17 cellular contexts compared by ENCODE assay signal in genomic region chr7:126411821-126412383, GRCh38.
DNase-seq lines count a peak whose midpoint lies in the region; ATAC-seq and TF ChIP-seq lines count a peak whose summit lies in the region.
"Had no signal": no experiment of that assay in that cellular context is flagged by ENCODE, and none has a peak within 500 bp of the region (broad histone marks: within the 10 kb centered on the region; RNA-seq: fewer than 3 reads in every experiment).

No MANE protein-coding gene starts in this region.

- no peaks in the 10 kb centered on the region for H3K9me3 Mint-ChIP-seq in MCF 10A (ENCODE audit: unreplicated experiment)
- H3K9me3 Mint-ChIP-seq: dendritic cell treated with granulocyte-macrophage colony-stimulating factor and Interleukin-4, amounts not matched to agents 40 ng/mL and 50 ng/mL, for 4 days had no signal

- DNase-seq in MCF 10A (ENCODE audit: unreplicated experiment) (no peak), WERI-Rb-1 (no peak), coronary artery (ENCODE audit: low spot score) (no peak), DMS153 treated with DMSO at 0.1 percent for 48 hours (lab: John Stamatoyannopoulos, UW; ENCODE audit: unreplicated experiment) (no peak), NCI-H1930 (lab: John Stamatoyannopoulos, UW) (no peak)
- DNase-seq: activated CD4-positive, CD25-positive, alpha-beta regulatory T cell treated with anti-CD3 and anti-CD28 coated beads, Interleukin-2, amount 50 U/mL, for 72 hours; activated T-cell treated with anti-CD3 and anti-CD28 coated beads, Interleukin-2, amount 50 U/mL, for 1 hour; CD4-positive, alpha-beta T cell; GM23248; mesenchymal stem cell; NCI-H69; substantia nigra had no signal

- no peaks in the 10 kb centered on the region for H3K27me3 ChIP-seq in WERI-Rb-1 (ENCODE audit: insufficient read depth, low read depth, severe bottlenecking)

- CTCF ChIA-PET in MCF 10A (lab: Yijun Ruan, JAX) = interaction anchor here (0.8 kb wide), 1 partner anchor 29 kb away, joined by 3 read pairs; no protein-coding TSS in a partner anchor

- H3K27ac Mint-ChIP-seq in MCF 10A (ENCODE audit: low read depth, unreplicated experiment) = no peak overlapping the region
- H3K27ac Mint-ChIP-seq: CD4-positive, alpha-beta T cell; dendritic cell treated with granulocyte-macrophage colony-stimulating factor and Interleukin-4, amounts not matched to agents 40 ng/mL and 50 ng/mL, for 4 days had no signal

- H3K36me3 ChIP-seq in WERI-Rb-1 = no peaks in the 10 kb centered on the region

- POLR2A ChIA-PET in MCF 10A (lab: Yijun Ruan, JAX) = interaction anchor here (1.7 kb wide), 1 partner anchor 13 kb away, joined by 5 read pairs; no protein-coding TSS in a partner anchor

- no peaks in the 10 kb centered on the region for H3K9me3 ChIP-seq in WERI-Rb-1 (ENCODE audit: severe bottlenecking)

- peak overlapping the region; percentile 43 for H3K4me3 Mint-ChIP-seq in MCF 10A (ENCODE audit: unreplicated experiment)
- H3K4me3 Mint-ChIP-seq: CD4-positive, alpha-beta T cell; dendritic cell treated with granulocyte-macrophage colony-stimulating factor and Interleukin-4, amounts not matched to agents 40 ng/mL and 50 ng/mL, for 4 days had no signal

- no peak overlapping the region for H3K27ac ChIP-seq in WERI-Rb-1
- no peak overlapping the region for H3K27ac ChIP-seq in coronary artery
- H3K27ac ChIP-seq: GM23248, skin epidermis had no signal

- intact Hi-C loops in MCF 10A (cut with micrococcal nuclease) = no loop called here

- ATAC-seq in GM18868 (IDR thresholded peaks at IDR 0.05; ENCODE audit: unreplicated experiment) = peak; percentile 49
- peak; percentile 68 for ATAC-seq in GM21529 (IDR thresholded peaks at IDR 0.05; ENCODE audit: unreplicated experiment)
- peak; percentile 85 for ATAC-seq in HG03159 (IDR thresholded peaks at IDR 0.05; ENCODE audit: unreplicated experiment)

- no peaks in the 10 kb centered on the region for H3K36me3 Mint-ChIP-seq in MCF 10A (ENCODE audit: insufficient read depth, unreplicated experiment)

- H3K27me3 Mint-ChIP-seq in MCF 10A (ENCODE audit: insufficient read depth, unreplicated experiment) = no peaks in the 10 kb centered on the region
- H3K27me3 Mint-ChIP-seq: CD4-positive, alpha-beta T cell; dendritic cell treated with granulocyte-macrophage colony-stimulating factor and Interleukin-4, amounts not matched to agents 40 ng/mL and 50 ng/mL, for 4 days had no signal

- no TSS peak for BruUV-seq in MCF 10A (replicated peaks; lab: Mats Ljungman, UMichigan)

- TF ChIP-seq CTCF in MCF 10A (IDR thresholded peaks at IDR 0.05; ENCODE audit: unreplicated experiment) = no peak
- no peak for TF ChIP-seq CTCF in WERI-Rb-1 (IDR thresholded peaks at IDR 0.05; ENCODE audit: low read depth, low read length)
- TF ChIP-seq CTCF in coronary artery (IDR thresholded peaks at IDR 0.05) = no peak

- no peak overlapping the region for H3K4me3 ChIP-seq in WERI-Rb-1 (ENCODE audit: low read depth, low read length)
- H3K4me3 ChIP-seq in coronary artery = no peak overlapping the region
- H3K4me3 ChIP-seq: GM23248, skin epidermis had no signal

- peaks cover 6% of the 10 kb centered on the region for H3K4me1 Mint-ChIP-seq in MCF 10A (ENCODE audit: insufficient read depth, unreplicated experiment)
